ENCODE assay signal across 8 cellular contexts in genomic region chr21:39825250-39825649, GRCh38. TPM values are rescaled to one million over a fixed set of nuclear protein-coding genes. Genes with fewer than 3 reads are reported as not detected.
"Had no signal": no experiment of that assay in that cellular context is flagged by ENCODE, and none has a peak within 500 bp of the region (broad histone marks: within the 10 kb centered on the region; RNA-seq: fewer than 3 reads in every experiment).

No MANE protein-coding gene starts in this region.

- ATAC-seq: GM12878 had no signal

- H3K4me3 ChIP-seq: GM12878 had no signal

- FAIRE-seq: G401.6, GM12878, GM12891, GM12892, GM18507, GM19239 had no signal

- DNase-seq: GDM1, GF-D8 had no signal

RNA-seq across cellular contexts. Expression of gene PCP4, which starts 42.0 kb away (rescaled TPM):
- total RNA-seq: GM12878 had no signal
- polyA plus RNA-seq: GM12878 had no signal
